ENCODE assay signal across 9 cellular contexts in genomic region chr5:127513571-127513970, GRCh38.
"Had no signal": no experiment of that assay in that cellular context is flagged by ENCODE, and none has a peak within 500 bp of the region (broad histone marks: within the 10 kb centered on the region; RNA-seq: fewer than 3 reads in every experiment).

No MANE protein-coding gene starts in this region.

- H3K9me3 ChIP-seq: HAP-1 had no signal

- DNase-seq: GM23248, HFFc6, Kasumi-1, KBM-7 had no signal

- H2AFZ ChIP-seq: GM23248 had no signal

- H3K27ac ChIP-seq: GM23248, HL-60, KMS-11 had no signal

- H3K4me2 ChIP-seq: KMS-11 had no signal

- ATAC-seq: HCT116, HepG2 had no signal

- H3K4me3 ChIP-seq: GM23248, HAP-1 had no signal

- H3K36me3 ChIP-seq: HAP-1 had no signal

- H3K9ac ChIP-seq: GM23248, KMS-11 had no signal
